ENCODE assay signal across 13 cellular contexts in genomic region chr22:43230571-43230970, GRCh38.
"Had no signal": no experiment of that assay in that cellular context is flagged by ENCODE, and none has a peak within 500 bp of the region (broad histone marks: within the 10 kb centered on the region; RNA-seq: fewer than 3 reads in every experiment).

No MANE protein-coding gene starts in this region.

- H3K27ac ChIP-seq: epithelial cell of prostate, gastrocnemius medialis, heart left ventricle, hepatocyte, neutrophil, pancreas, right lobe of liver, thoracic aorta, transverse colon, upper lobe of right lung, vagina had no signal

- H3K36me3 ChIP-seq: gastrocnemius medialis, heart left ventricle, neutrophil, pancreas, right lobe of liver, thoracic aorta, transverse colon, upper lobe of right lung, vagina had no signal

- DNase-seq: gastrocnemius medialis, kidney had no signal

- H3K9me3 ChIP-seq: gastrocnemius medialis, heart left ventricle, neutrophil, pancreas, right lobe of liver, thoracic aorta, transverse colon, upper lobe of right lung, vagina had no signal

- H3K4me3 ChIP-seq: gastrocnemius medialis, heart left ventricle, hepatocyte, lung, pancreas, right lobe of liver, thoracic aorta, transverse colon, upper lobe of right lung, vagina had no signal

- H3K27me3 ChIP-seq: hepatocyte, pancreas, right lobe of liver, vagina had no signal

- H3K4me2 ChIP-seq: hepatocyte had no signal

- H3K4me1 ChIP-seq: gastrocnemius medialis, pancreas, transverse colon, upper lobe of right lung had no signal
